10 cellular contexts compared by ENCODE assay signal in the genomic region with DNA sequence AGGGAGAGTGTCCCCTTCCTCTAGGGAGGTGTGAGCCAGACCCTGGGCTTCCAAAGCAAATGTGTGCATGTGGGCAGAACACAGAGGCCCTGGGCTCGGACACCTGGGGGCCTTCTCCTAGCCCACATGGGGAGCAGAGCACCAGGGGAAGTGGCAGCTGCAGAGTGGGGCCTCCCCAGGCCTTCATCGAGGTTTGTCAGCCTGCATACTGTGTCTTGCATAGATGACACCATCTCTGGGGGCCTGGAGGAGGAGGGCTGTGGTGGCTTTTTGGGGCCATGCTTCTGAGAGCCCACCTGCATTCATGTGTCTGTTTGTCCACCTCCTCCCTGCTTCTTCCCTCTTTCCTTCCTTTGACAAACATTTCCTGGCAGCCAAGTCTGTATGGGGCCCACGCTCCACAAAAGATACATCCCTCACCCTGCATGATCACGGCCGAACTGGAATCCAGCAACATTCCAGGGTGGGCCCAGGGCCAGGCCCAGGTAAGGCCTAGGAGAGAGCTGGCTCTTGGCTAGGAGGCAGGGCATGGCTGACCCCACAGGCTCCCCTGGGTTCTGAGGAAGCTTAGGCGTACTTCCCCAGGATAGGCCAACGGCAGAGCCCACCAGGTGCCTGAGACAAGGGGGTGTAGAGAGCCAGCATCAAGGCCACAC.
DNase-seq lines count a peak whose midpoint lies in the region; ATAC-seq, FAIRE-seq and TF ChIP-seq lines count a peak whose summit lies in the region.
"Had no signal": no experiment of that assay in that cellular context is flagged by ENCODE, and none has a peak within 500 bp of the region (broad histone marks: within the 10 kb centered on the region; RNA-seq: fewer than 3 reads in every experiment).

No MANE protein-coding gene starts in this region.

- H3K9me3 ChIP-seq in right lobe of liver (no peaks in the 10 kb centered on the region), subcutaneous abdominal adipose tissue (ENCODE audit: control insufficient read depth in 5 of 5, low read length in 5 of 5) (no peaks in the 10 kb centered on the region)

- no peak for TF ChIP-seq POLR2A in right lobe of liver (IDR thresholded peaks at IDR 0.05)

- no peak for TF ChIP-seq CTCF in right lobe of liver (IDR thresholded peaks at IDR 0.05)
- no peak for TF ChIP-seq CTCF in GM10248 (IDR thresholded peaks at IDR 0.05; ENCODE audit: control extremely low read depth, extremely low read depth, low read depth, missing control alignments)

- H3K27me3 ChIP-seq in right lobe of liver (no peaks in the 10 kb centered on the region), subcutaneous abdominal adipose tissue (ENCODE audit: control insufficient read depth in 5 of 5, insufficient read depth in 4 of 5, low read length in 5 of 5) (no peaks in the 10 kb centered on the region)

- H3K27ac ChIP-seq in right lobe of liver (peak overlapping the region; percentile 16 to 82 (median 76)), subcutaneous abdominal adipose tissue (ENCODE audit: low read depth, low read length) (peak overlapping the region; percentile 99)

- H3K9ac ChIP-seq in subcutaneous abdominal adipose tissue (ENCODE audit: low read length in 5 of 5) = peak overlapping the region; percentile 50 to 81 (median 69)

- H3K4me1 Mint-ChIP-seq in activated naive CD8-positive, alpha-beta T cell treated with anti-CD3 and anti-CD28 coated beads, Interleukin-2, amount 50 U/mL, for 24 hours = peaks cover 61% of the 10 kb centered on the region

- H3K9me3 Mint-ChIP-seq in activated naive CD8-positive, alpha-beta T cell treated with anti-CD3 and anti-CD28 coated beads, Interleukin-2, amount 50 U/mL, for 24 hours = no peaks in the 10 kb centered on the region

- H3K4me3 ChIP-seq in right lobe of liver (no peak overlapping the region), subcutaneous abdominal adipose tissue (ENCODE audit: low read depth in 1 of 5, low read length in 5 of 5) (peak overlapping the region in 1 of 5 donors; percentile 0)

- no peak for ATAC-seq in activated naive CD8-positive, alpha-beta T cell treated with anti-CD3 and anti-CD28 coated beads, Interleukin-2, amount 50 U/mL, for 24 hours
- no peak for ATAC-seq in right lobe of liver

- H3K36me3 Mint-ChIP-seq in activated naive CD8-positive, alpha-beta T cell treated with anti-CD3 and anti-CD28 coated beads, Interleukin-2, amount 50 U/mL, for 24 hours (ENCODE audit: low read depth) = no peaks in the 10 kb centered on the region

- CTCF ChIA-PET in GM10248 (lab: Yijun Ruan, JAX) = interaction anchor here (1.6 kb wide), 1 partner anchor 16 kb away, joined by 4 read pairs; no protein-coding TSS in a partner anchor

- WGBS in right lobe of liver (ENCODE audit: insufficient coverage, low coverage, low lambda C conversion rate, missing lambda C conversion rate) = 40% methylated on average over 1 of the region's 7 CpGs

- POLR2A ChIA-PET in GM10248 (lab: Yijun Ruan, JAX) = no interaction called here

- no peaks in the 10 kb centered on the region for H3K27me3 Mint-ChIP-seq in activated naive CD8-positive, alpha-beta T cell treated with anti-CD3 and anti-CD28 coated beads, Interleukin-2, amount 50 U/mL, for 24 hours

- DNase-seq in HT-29 (ENCODE audit: low spot score) (peak; percentile 63), right lobe of liver (no peak), GM10248 (ENCODE audit: extremely low spot score) (no peak), HTR-8/SVneo (ENCODE audit: insufficient read length, low spot score) (no peak)
- DNase-seq in activated naive CD8-positive, alpha-beta T cell treated with anti-CD3 and anti-CD28 coated beads, Interleukin-2, amount 50 U/mL, for 24 hours = no peak
- DNase-seq in effector CD4-positive, alpha-beta T cell = no peak
- DNase-seq: effector CD8-positive, alpha-beta T cell; NCI-H1694 had no signal

- peaks cover 0 to 54% (median 32%) of the 10 kb centered on the region in 4 donors for H3K4me1 ChIP-seq in right lobe of liver
- peaks cover 38 to 100% (median 98%) of the 10 kb centered on the region in 5 donors for H3K4me1 ChIP-seq in subcutaneous abdominal adipose tissue (ENCODE audit: control insufficient read depth in 5 of 5, insufficient read depth in 5 of 5, low read length in 5 of 5)

- H3K36me3 ChIP-seq in right lobe of liver = no peaks in the 10 kb centered on the region
- H3K36me3 ChIP-seq in subcutaneous abdominal adipose tissue (ENCODE audit: control insufficient read depth in 5 of 5, insufficient read depth in 5 of 5, low read length in 5 of 5) = peaks cover 0 to 16% (median 9%) of the 10 kb centered on the region in 5 donors

- H3K4me3 Mint-ChIP-seq in activated naive CD8-positive, alpha-beta T cell treated with anti-CD3 and anti-CD28 coated beads, Interleukin-2, amount 50 U/mL, for 24 hours = no peak overlapping the region

- intact Hi-C loops in right lobe of liver (cut with DNase I) = no loop called here

- H3K27ac Mint-ChIP-seq in activated naive CD8-positive, alpha-beta T cell treated with anti-CD3 and anti-CD28 coated beads, Interleukin-2, amount 50 U/mL, for 24 hours = peak overlapping the region; percentile 59

- no peak for FAIRE-seq in HTR-8/SVneo (lab: Jason Lieb, UNC)
- FAIRE-seq: islet of Langerhans had no signal
